Comparison of ENCODE assay signal across 21 cellular contexts in genomic region chr5:56301041-56301440, GRCh38.
DNase-seq lines count a peak whose midpoint lies in the region; ATAC-seq, FAIRE-seq and TF ChIP-seq lines count a peak whose summit lies in the region.
"Had no signal": no experiment of that assay in that cellular context is flagged by ENCODE, and none has a peak within 500 bp of the region (broad histone marks: within the 10 kb centered on the region; RNA-seq: fewer than 3 reads in every experiment).

No MANE protein-coding gene starts in this region.

- DNase-seq in A549 (ENCODE audit: low read depth in 1 of 2, low spot score in 1 of 2): peak in 1 of 2 experiments; percentile 49
- DNase-seq in Karpas-422: peak; percentile 38
- no peak for DNase-seq in K562 (ENCODE audit: extremely low read depth in 1 of 4, low spot score in 3 of 4)
- DNase-seq in foreskin keratinocyte: peak; percentile 94 to 95
- no peak for DNase-seq in psoas muscle
- DNase-seq in AML-193 (lab: John Stamatoyannopoulos, UW): no peak
- DNase-seq in effector memory CD8-positive, alpha-beta T cell: no peak
- no peak for DNase-seq in activated CD8-positive, alpha-beta memory T cell treated with anti-CD3 and anti-CD28 coated beads, Interleukin-2, amount 50 U/mL, for 4 hours
- DNase-seq: activated CD4-positive, alpha-beta T cell treated with anti-CD3 and anti-CD28 coated beads for 36 hours; activated naive CD4-positive, alpha-beta T cell treated with anti-CD3 and anti-CD28 coated beads, Interleukin-2, amount 50 U/mL, for 16 hours; Calu3; heart right ventricle; NCI-H1417 treated with DMSO at 0.1 percent for 48 hours; NCI-H526 treated with DMSO at 0.1 percent for 48 hours; right lobe of liver; SHP77; stimulated activated CD4-positive, alpha-beta T cell treated with anti-CD3 and anti-CD28 coated beads, Interleukin-15, amount 100 ng/mL, for 24 hours; T-cell had no signal

- TF ChIP-seq RAD21 in A549 (conservative IDR thresholded peaks at IDR 0.05 in 1 of 2, IDR thresholded peaks at IDR 0.05 in 1 of 2) (no peak), K562 (CRISPR knock-in tag; conservative IDR thresholded peaks at IDR 0.05 in 1 of 2, IDR thresholded peaks at IDR 0.05 in 1 of 2) (no peak)

- H3K9me3 Mint-ChIP-seq in effector memory CD8-positive, alpha-beta T cell: peaks cover 0 to 1% of the 10 kb centered on the region in 2 donors

- no peaks in the 10 kb centered on the region for H3K36me3 ChIP-seq in Karpas-422 (ENCODE audit: insufficient read depth, low read length)
- H3K36me3 ChIP-seq in K562 (ENCODE audit: control insufficient read depth, insufficient read depth, low read length): no peaks in the 10 kb centered on the region
- H3K36me3 ChIP-seq in psoas muscle (ENCODE audit: insufficient read depth in 1 of 2, low read depth in 1 of 2): no peaks in the 10 kb centered on the region
- H3K36me3 ChIP-seq: BLaER1, heart right ventricle, right lobe of liver had no signal

- H3K4me2 ChIP-seq in A549: no peak overlapping the region
- H3K4me2 ChIP-seq in Karpas-422 (ENCODE audit: low read depth, low read length, poor library complexity, severe bottlenecking): no peak overlapping the region
- no peak overlapping the region for H3K4me2 ChIP-seq in K562 (ENCODE audit: insufficient read depth, low read length)
- H3K4me2 ChIP-seq: BLaER1 had no signal

- H3K9ac ChIP-seq in Karpas-422 (ENCODE audit: low read length) (no peak overlapping the region), K562 (ENCODE audit: insufficient read depth in 1 of 2, low read depth in 2 of 2, low read length in 2 of 2) (no peak overlapping the region)
- H3K9ac ChIP-seq: BLaER1 had no signal

- POLR2A ChIA-PET in A549 (lab: Yijun Ruan, JAX): no interaction called here
- POLR2A ChIA-PET in K562 (lab: Yijun Ruan, JAX): no interaction called here

- H3K9me1 ChIP-seq in K562 (ENCODE audit: control insufficient read depth, insufficient read depth, low read length): no peaks in the 10 kb centered on the region

- TF ChIP-seq EP300 in A549 (IDR thresholded peaks at IDR 0.05): no peak
- no peak for TF ChIP-seq EP300 in K562 (IDR thresholded peaks at IDR 0.05; ENCODE audit: low read length)

- CTCF ChIA-PET in A549 (lab: Yijun Ruan, JAX) (no interaction called here), K562 (lab: Yijun Ruan, JAX; ENCODE audit: low intra/inter-chr PET ratio) (no interaction called here)

- 29% methylated on average over 1 of the region's 1 CpG for WGBS in A549 (ENCODE audit: missing lambda C conversion rate)
- 44% methylated on average over 1 of the region's 1 CpG for WGBS in K562 (ENCODE audit: insufficient coverage, low coverage, missing lambda C conversion rate)
- WGBS in psoas muscle, 3 donors: 65 to 75% (median 67%) methylated on average over 1 of the region's 1 CpG

- in situ Hi-C loops in K562 (cut with MboI): no loop called here

- intact Hi-C loops in K562 (cut with micrococcal nuclease): no loop called here
- intact Hi-C loops in psoas muscle (cut with DNase I): no loop called here

- H2AFZ ChIP-seq in Karpas-422 (ENCODE audit: low read length) (no peak overlapping the region), K562 (ENCODE audit: low read depth, low read length) (no peak overlapping the region)

- H3K36me3 Mint-ChIP-seq in effector memory CD8-positive, alpha-beta T cell (ENCODE audit: insufficient read depth): no peaks in the 10 kb centered on the region
- H3K36me3 Mint-ChIP-seq: T-cell had no signal

- H3K79me2 ChIP-seq in Karpas-422 (ENCODE audit: low read length): no peaks in the 10 kb centered on the region
- H3K79me2 ChIP-seq in K562 (ENCODE audit: control insufficient read depth, insufficient read depth, low read length): no peaks in the 10 kb centered on the region

- ATAC-seq in A549: peak in 1 of 2 experiments; percentile 13; a peak in 1 of 6 replicates
- no peak for ATAC-seq in K562
- ATAC-seq in foreskin keratinocyte: peak; percentile 94
- ATAC-seq in psoas muscle: no peak
- ATAC-seq in effector memory CD8-positive, alpha-beta T cell (replicated peaks): no peak
- ATAC-seq: activated CD4-positive, alpha-beta T cell treated with anti-CD3 and anti-CD28 coated beads for 36 hours; T-cell had no signal

- no peak overlapping the region for H3K27ac Mint-ChIP-seq in effector memory CD8-positive, alpha-beta T cell
- H3K27ac Mint-ChIP-seq: activated CD4-positive, alpha-beta T cell treated with anti-CD3 and anti-CD28 coated beads for 36 hours; T-cell had no signal

- no TSS peak for BruUV-seq in K562 (replicated peaks; lab: Mats Ljungman, UMichigan)

- H3K9me2 ChIP-seq in Karpas-422 (replicated peaks; ENCODE audit: insufficient read depth, low read length): no peaks in the 10 kb centered on the region

- peak overlapping the region in 1 of 2 experiments; percentile 16; a peak in 1 of 6 replicates for H3K27ac ChIP-seq in A549
- H3K27ac ChIP-seq in Karpas-422 (ENCODE audit: low read length): no peak overlapping the region
- no peak overlapping the region for H3K27ac ChIP-seq in K562 (ENCODE audit: extremely low read depth, low read depth, low read length)
- no peak overlapping the region for H3K27ac ChIP-seq in foreskin keratinocyte
- no peak overlapping the region for H3K27ac ChIP-seq in psoas muscle
- H3K27ac ChIP-seq: BLaER1, right lobe of liver had no signal

- H3K4me3 ChIP-seq in A549: no peak overlapping the region
- H3K4me3 ChIP-seq in Karpas-422 (ENCODE audit: low read length): no peak overlapping the region
- no peak overlapping the region for H3K4me3 ChIP-seq in K562
- no peak overlapping the region for H3K4me3 ChIP-seq in psoas muscle
- H3K4me3 ChIP-seq: BLaER1, heart right ventricle, right lobe of liver had no signal

- H3K4me3 Mint-ChIP-seq in effector memory CD8-positive, alpha-beta T cell: no peak overlapping the region
- H3K4me3 Mint-ChIP-seq: activated CD4-positive, alpha-beta T cell treated with anti-CD3 and anti-CD28 coated beads for 36 hours; T-cell had no signal

- H3K4me1 ChIP-seq in A549 (peaks cover 10% of the 10 kb centered on the region; the same call in 2 of the 3 replicates), Karpas-422 (ENCODE audit: low read length) (no peaks in the 10 kb centered on the region), K562 (replicated peaks in 1 of 2; ENCODE audit: control insufficient read depth in 2 of 2, insufficient read depth in 2 of 2, low read length in 2 of 2) (peaks cover 0 to 3% of the 10 kb centered on the region in 2 experiments; a peak in 1 of 5 replicates), foreskin keratinocyte (no peaks in the 10 kb centered on the region), psoas muscle (no peaks in the 10 kb centered on the region)
- H3K4me1 ChIP-seq: right lobe of liver had no signal

- H3K9me3 ChIP-seq in A549 (peaks cover 4% of the 10 kb centered on the region; the same call in 1 of the 3 replicates), Karpas-422 (ENCODE audit: low read length) (no peaks in the 10 kb centered on the region), K562 (replicated peaks; ENCODE audit: control insufficient read depth, insufficient read depth, low read depth, low read length) (no peaks in the 10 kb centered on the region), psoas muscle (no peaks in the 10 kb centered on the region)
- H3K9me3 ChIP-seq: right lobe of liver had no signal

- H3K27me3 ChIP-seq in Karpas-422 (ENCODE audit: low read length) (no peaks in the 10 kb centered on the region), K562 (ENCODE audit: control insufficient read depth in 2 of 2, insufficient read depth in 2 of 2, low read length in 2 of 2) (no peaks in the 10 kb centered on the region), foreskin keratinocyte (no peaks in the 10 kb centered on the region), psoas muscle (ENCODE audit: insufficient read depth in 3 of 3, low read length in 2 of 3) (no peaks in the 10 kb centered on the region)
- H3K27me3 ChIP-seq: BLaER1, heart right ventricle, right lobe of liver had no signal

- TF ChIP-seq CTCF in A549 (IDR thresholded peaks at IDR 0.05) (no peak), K562 (IDR thresholded peaks at IDR 0.05 in 2 of 3, conservative IDR thresholded peaks at IDR 0.05 in 1 of 3; ENCODE audit: insufficient read depth in 2 of 3, low read depth in 1 of 3, low read length in 3 of 3) (no peak), foreskin keratinocyte (conservative IDR thresholded peaks at IDR 0.05) (no peak), psoas muscle (IDR thresholded peaks at IDR 0.05) (no peak)

- TF ChIP-seq POLR2A in A549 (IDR thresholded peaks at IDR 0.05; ENCODE audit: low read length) (no peak), K562 (conservative IDR thresholded peaks at IDR 0.05) (no peak)

- no peaks in the 10 kb centered on the region for H3K4me1 Mint-ChIP-seq in effector memory CD8-positive, alpha-beta T cell (ENCODE audit: low read depth in 2 of 2)
- H3K4me1 Mint-ChIP-seq: T-cell had no signal

- FAIRE-seq in A549 (lab: Jason Lieb, UNC) (no peak), K562 (lab: Jason Lieb, UNC) (no peak)
- FAIRE-seq: A204.1, astrocyte had no signal

- peaks cover 0 to 5% of the 10 kb centered on the region in 2 donors for H3K27me3 Mint-ChIP-seq in effector memory CD8-positive, alpha-beta T cell
- H3K27me3 Mint-ChIP-seq: activated CD4-positive, alpha-beta T cell treated with anti-CD3 and anti-CD28 coated beads for 36 hours; T-cell had no signal

- H4K20me1 ChIP-seq in Karpas-422 (ENCODE audit: insufficient read depth, low read depth, low read length) (no peaks in the 10 kb centered on the region), K562 (replicated peaks; ENCODE audit: control insufficient read depth, insufficient read depth, low read length) (no peaks in the 10 kb centered on the region)
- H4K20me1 ChIP-seq: BLaER1 had no signal

TF ChIP-seq in A549, 52 proteins besides CTCF, POLR2A, EP300 and RAD21:
- TF ChIP-seq ZNF302 (CRISPR knock-in tag; IDR thresholded peaks at IDR 0.05): no peak
- no peak for TF ChIP-seq ZSCAN20 (CRISPR knock-in tag; IDR thresholded peaks at IDR 0.05)
- TF ChIP-seq FOXS1 (CRISPR knock-in tag; IDR thresholded peaks at IDR 0.05): no peak
- TF ChIP-seq NR3C1 (IDR thresholded peaks at IDR 0.05): no peak
- TF ChIP-seq FOSL2 (IDR thresholded peaks at IDR 0.05): no peak
- peak; percentile 80 for TF ChIP-seq FOSL2 (CRISPR knock-in tag; IDR thresholded peaks at IDR 0.05)
- TF ChIP-seq TFCP2L1 (CRISPR knock-in tag; IDR thresholded peaks at IDR 0.05): no peak
- no peak for TF ChIP-seq POLR2AphosphoS2 (conservative IDR thresholded peaks at IDR 0.05; ENCODE audit: low read length)
- TF ChIP-seq EHMT2 (IDR thresholded peaks at IDR 0.05; ENCODE audit: low read depth): no peak

TF ChIP-seq in K562, 482 proteins besides CTCF, POLR2A, EP300 and RAD21:
- TF ChIP-seq ATF3 (IDR thresholded peaks at IDR 0.05) (0 out of 2 replicates have a peak, but pooled peaks have one; percentile 15), ATF3 (CRISPR knock-in tag; conservative IDR thresholded peaks at IDR 0.05) (no peak), ZNF12 (CRISPR knock-in tag; IDR thresholded peaks at IDR 0.05) (no peak)

Comparison
In these comparisons a context has a peak if more than half of its experiments do, and no peak if none do; other contexts are left out.
1. DNase-seq: peak in Karpas-422 (single experiment) and foreskin keratinocyte (2 of 2); none in K562 (0 of 4), psoas muscle (0 of 2), AML-193 (0 of 2), effector memory CD8-positive, alpha-beta T cell (0 of 3) and activated CD8-positive, alpha-beta memory T cell treated with anti-CD3 and anti-CD28 coated beads, Interleukin-2, amount 50 U/mL, for 4 hours (single experiment).